Comparison of ENCODE assay signal across 2 cellular contexts in genomic region chr6:15553736-15554294, GRCh38.
TF ChIP-seq lines count a peak whose summit lies in the region.

No MANE protein-coding gene starts in this region.

TF ChIP-seq in GM23338, 12 proteins besides CTCF, POLR2A, EP300 and RAD21 (continued from another document):
- TF ChIP-seq ZNF462 (CRISPR knock-in tag; IDR thresholded peaks at IDR 0.05) (no peak), EZH2phosphoT487 (IDR thresholded peaks at IDR 0.05; ENCODE audit: unreplicated experiment) (no peak), EZH2 (IDR thresholded peaks at IDR 0.05; ENCODE audit: low read depth, unreplicated experiment) (no peak), REST (IDR thresholded peaks at IDR 0.05; ENCODE audit: unreplicated experiment) (no peak), NANOG (IDR thresholded peaks at IDR 0.05; ENCODE audit: borderline replicate concordance) (no peak), ZNF114 (CRISPR knock-in tag; IDR thresholded peaks at IDR 0.05) (no peak), CREB1 (CRISPR knock-in tag; IDR thresholded peaks at IDR 0.05; ENCODE audit: low read depth) (no peak), JUNB (IDR thresholded peaks at IDR 0.05; ENCODE audit: unreplicated experiment) (no peak), ETS1 (IDR thresholded peaks at IDR 0.05) (no peak), STAT1 (IDR thresholded peaks at IDR 0.05; ENCODE audit: unreplicated experiment) (no peak), ZNF331 (CRISPR knock-in tag; IDR thresholded peaks at IDR 0.05; ENCODE audit: low read depth) (no peak)
TF ChIP-seq in GM23338: peak in this region for 0.

TF ChIP-seq in K562, 482 proteins besides CTCF, POLR2A, EP300 and RAD21 (continued from another document and continues in another):
- peak in 1 of 2 experiments; percentile 37; a peak in 1 of 4 replicates for TF ChIP-seq ZNF318 (IDR thresholded peaks at IDR 0.05; ENCODE audit: borderline replicate concordance in 1 of 2, low read depth in 1 of 2)
- no peak for TF ChIP-seq PHF20 (IDR thresholded peaks at IDR 0.05; ENCODE audit: partially characterized antibody)
- TF ChIP-seq FOXA3 (CRISPR knock-in tag; conservative IDR thresholded peaks at IDR 0.05 in 1 of 2, IDR thresholded peaks at IDR 0.05 in 1 of 2) = peak in 1 of 2 experiments; percentile 39; a peak in 1 of 4 replicates
- peak; percentile 49; the same call in 1 of the 2 replicates for TF ChIP-seq BRD4 (IDR thresholded peaks at IDR 0.05)
- TF ChIP-seq MYC (IDR thresholded peaks at IDR 0.05; ENCODE audit: low read depth, low read length) = 0 out of 2 replicates have a peak, but pooled peaks have one; percentile 11
- TF ChIP-seq MYC (CRISPR knock-in tag; IDR thresholded peaks at IDR 0.05; ENCODE audit: borderline replicate concordance, low read depth) = no peak
- TF ChIP-seq CEBPB (tag; IDR thresholded peaks at IDR 0.05) = peak; percentile 81
- peak; percentile 60; the same call in 1 of the 2 replicates for TF ChIP-seq ZNF395 (CRISPR knock-in tag; IDR thresholded peaks at IDR 0.05)
- TF ChIP-seq SMARCB1 (IDR thresholded peaks at IDR 0.05; ENCODE audit: insufficient read length, low read depth) = no peak
- peak; percentile 18; the same call in 1 of the 2 replicates for TF ChIP-seq TFAP4 (CRISPR knock-in tag; IDR thresholded peaks at IDR 0.05; ENCODE audit: borderline replicate concordance)
- TF ChIP-seq FOXJ2 (tag; IDR thresholded peaks at IDR 0.05) = 0 out of 2 replicates have a peak, but pooled peaks have one; percentile 23
- no peak for TF ChIP-seq PRDM10 (IDR thresholded peaks at IDR 0.05; ENCODE audit: partially characterized antibody)
- no peak for TF ChIP-seq E2F8 (IDR thresholded peaks at IDR 0.05; ENCODE audit: low read depth, partially characterized antibody)
- peak; percentile 57 to 67; a peak in 2 of 4 replicates for TF ChIP-seq TRIM24 (IDR thresholded peaks at IDR 0.05)
- TF ChIP-seq BRCA1 (IDR thresholded peaks at IDR 0.05) = no peak
- TF ChIP-seq BRCA1 (CRISPR knock-in tag; IDR thresholded peaks at IDR 0.05) = no peak
- TF ChIP-seq ZNF184 (CRISPR knock-in tag; IDR thresholded peaks at IDR 0.05) = no peak
- TF ChIP-seq ZFP30 (CRISPR knock-in tag; IDR thresholded peaks at IDR 0.05; ENCODE audit: borderline replicate concordance) = no peak
- 0 out of 2 replicates have a peak, but pooled peaks have one; percentile 12 for TF ChIP-seq POLR2H (tag; IDR thresholded peaks at IDR 0.05; ENCODE audit: low read depth)
- TF ChIP-seq MEF2D (tag; conservative IDR thresholded peaks at IDR 0.05; ENCODE audit: low read depth) = no peak
- TF ChIP-seq ZBTB33 (CRISPR knock-in tag; IDR thresholded peaks at IDR 0.05) = no peak
- TF ChIP-seq ZNF639 (CRISPR knock-in tag; conservative IDR thresholded peaks at IDR 0.05 in 1 of 2, IDR thresholded peaks at IDR 0.05 in 1 of 2) = no peak
- TF ChIP-seq XRCC4 (IDR thresholded peaks at IDR 0.05; ENCODE audit: extremely low read depth, insufficient read depth, insufficient read length) = no peak
- no peak for TF ChIP-seq NFIC (IDR thresholded peaks at IDR 0.05)
- no peak for TF ChIP-seq TAF9B (IDR thresholded peaks at IDR 0.05; ENCODE audit: partially characterized antibody)
- TF ChIP-seq NR3C1 (CRISPR knock-in tag; IDR thresholded peaks at IDR 0.05) = no peak
- TF ChIP-seq SOX6 (IDR thresholded peaks at IDR 0.05) = peak; percentile 64
- TF ChIP-seq E2F6 (IDR thresholded peaks at IDR 0.05; ENCODE audit: borderline replicate concordance in 1 of 2, extremely low read depth in 1 of 2, insufficient read depth in 1 of 2, insufficient read length in 1 of 2, low read depth in 1 of 2, low read length in 1 of 2, poor library complexity in 1 of 2, severe bottlenecking in 1 of 2) = no peak
- TF ChIP-seq KAT8 (IDR thresholded peaks at IDR 0.05; ENCODE audit: low read depth) = no peak
- peak; percentile 80 for TF ChIP-seq MEIS2 (IDR thresholded peaks at IDR 0.05; ENCODE audit: partially characterized antibody)
- TF ChIP-seq CHD1 (IDR thresholded peaks at IDR 0.05; ENCODE audit: low read length) = no peak
- no peak for TF ChIP-seq GABPB1 (CRISPR knock-in tag; IDR thresholded peaks at IDR 0.05)
- TF ChIP-seq MCM3 (IDR thresholded peaks at IDR 0.05) = no peak
